In genomic region chrX:100685284-100685996, GRCh38 we compare ENCODE assay signal across 8 cellular contexts. TPM values are rescaled to one million over a fixed set of nuclear protein-coding genes. Genes with fewer than 3 reads are reported as not detected.
A peak's percentile ranks its signal among the peaks of the same experiment; 100 is the strongest.
DNase-seq lines count a peak whose midpoint lies in the region; ATAC-seq and TF ChIP-seq lines count a peak whose summit lies in the region.

No MANE protein-coding gene starts in this region.

- ATAC-seq in GM18868 (IDR thresholded peaks at IDR 0.05; ENCODE audit: unreplicated experiment), result peak; percentile 43
- ATAC-seq in HG03139 (IDR thresholded peaks at IDR 0.05; ENCODE audit: unreplicated experiment), result peak; percentile 74
- peak; percentile 99 for ATAC-seq in left lobe of liver

- DNase-seq in AG09309 (ENCODE audit: low read depth) (peak; percentile 47), NCI-H2227 (lab: John Stamatoyannopoulos, UW; ENCODE audit: unreplicated experiment) (peak; percentile 91), cerebellar cortex (ENCODE audit: low spot score) (peak; percentile 65), left lobe of liver (ENCODE audit: low spot score) (peak; percentile 69)
- peak in 3 of 4 experiments; percentile 1 to 34 (median 10) for DNase-seq in activated CD4-positive, CD25-positive, alpha-beta regulatory T cell (lab: John Stamatoyannopoulos, UW)
- DNase-seq in stimulated activated CD4-positive, alpha-beta T cell treated with anti-CD3 and anti-CD28 coated beads, TNF-alpha, amount 100 ng/mL, for 4 hours (ENCODE audit: low read depth in 3 of 3), result peak; percentile 4 to 38 (median 21)

- peak; percentile 82 for TF ChIP-seq CTCF in AG09309 (IDR thresholded peaks at IDR 0.05; ENCODE audit: control insufficient read depth, insufficient read depth, low read depth, low read length, missing control alignments)

- no peak overlapping the region for H3K4me3 ChIP-seq in AG09309 (ENCODE audit: control insufficient read depth, low read depth, low read length)

RNA-seq across cellular contexts. Expression of gene SRPX2, which starts 41.4 kb away (rescaled TPM):
- 3.6 TPM for total RNA-seq in left lobe of liver

RNA-seq across cellular contexts. Expression of gene SYTL4, which starts 46.5 kb away (rescaled TPM):
- total RNA-seq in left lobe of liver, result 17.8 TPM

RNA-seq across cellular contexts. Expression of gene TSPAN6, which starts 48.8 kb away (rescaled TPM):
- total RNA-seq in left lobe of liver, result 35.2 TPM

Comparison
In these comparisons a context has a peak if more than half of its experiments do, and no peak if none do; other contexts are left out.
1. DNase-seq: peak in every context shown above with its lines; median percentile 91 in NCI-H2227; 69 in left lobe of liver; 65 in cerebellar cortex; 47 in AG09309; 21 in stimulated activated CD4-positive, alpha-beta T cell treated with anti-CD3 and anti-CD28 coated beads, TNF-alpha, amount 100 ng/mL, for 4 hours; 10 in activated CD4-positive, CD25-positive, alpha-beta regulatory T cell.
2. ATAC-seq: peak in every context shown above with its lines; median percentile 99 in left lobe of liver; 74 in HG03139; 43 in GM18868.